8 cellular contexts compared by ENCODE assay signal in the genomic region with DNA sequence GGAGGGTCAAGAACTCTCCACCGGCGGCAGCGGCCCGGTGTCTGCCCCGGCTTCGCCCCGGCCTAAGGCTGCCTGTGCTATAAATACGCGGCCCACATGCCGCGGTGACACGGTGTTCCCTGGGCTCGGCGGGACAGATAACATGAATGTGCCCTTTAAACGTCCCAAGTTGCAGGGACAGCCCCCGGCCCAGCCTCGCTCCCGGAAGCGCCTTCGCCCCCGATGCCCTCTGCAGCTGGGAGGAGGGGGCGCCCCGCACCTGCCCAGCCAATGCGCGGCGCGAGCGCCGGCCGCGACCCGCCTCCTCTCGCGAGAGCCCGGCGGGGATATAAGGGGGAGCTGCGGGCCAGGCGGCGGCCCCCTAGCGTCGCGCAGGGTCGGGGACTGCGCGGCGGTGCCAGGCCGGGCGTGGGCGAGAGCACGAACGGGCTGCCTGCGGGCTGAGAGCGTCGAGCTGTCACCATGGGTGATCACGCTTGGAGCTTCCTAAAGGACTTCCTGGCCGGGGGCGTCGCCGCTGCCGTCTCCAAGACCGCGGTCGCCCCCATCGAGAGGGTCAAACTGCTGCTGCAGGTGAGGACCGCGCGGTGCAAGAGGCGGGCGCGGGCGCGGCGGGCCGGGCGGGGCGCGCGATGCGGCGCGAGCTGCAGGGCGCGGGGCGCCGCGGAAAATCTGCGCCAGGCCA. TPM values are rescaled to one million over a fixed set of nuclear protein-coding genes. Genes with fewer than 3 reads are reported as not detected.
DNase-seq lines count a peak whose midpoint lies in the region; ATAC-seq and TF ChIP-seq lines count a peak whose summit lies in the region.

A gene (plus strand): TSS at position 356 of the 685 bp plus-strand sequence. CDS start 107 bp downstream, at position 463.

- H3K36me3 ChIP-seq in BE2C = 0 out of 2 replicates have a peak, but pooled peaks cover 4% of the 10 kb centered on the region

- DNase-seq in BE2C = peak; percentile 95
- peak; percentile 88 for DNase-seq in NCI-H69 (lab: John Stamatoyannopoulos, UW)
- peak; percentile 66 to 83 for DNase-seq in activated CD8-positive, alpha-beta memory T cell treated with anti-CD3 and anti-CD28 coated beads for 1 hour (ENCODE audit: extremely low read depth in 1 of 2, low read depth in 1 of 2)
- DNase-seq in effector CD4-positive, alpha-beta T cell = peak; percentile 76
- DNase-seq in medulla oblongata (ENCODE audit: extremely low spot score) = peak; percentile 94
- DNase-seq in stimulated activated CD8-positive, alpha-beta memory T cell treated with anti-CD3 and anti-CD28 coated beads, Interleukin-12 subunit alpha, Interleukin-12 subunit beta, amount 100 ng/mL, for 24 hours (ENCODE audit: extremely low read depth) = peak; percentile 68

- peak within 1 kb of the TSS; percentile 75 for H3K4me3 ChIP-seq in BE2C (ENCODE audit: low read depth, low read length)

- peak; percentile 46; the same call in 1 of the 2 replicates for TF ChIP-seq CTCF in BE2C (IDR thresholded peaks at IDR 0.05; ENCODE audit: low read depth, low read length)

- H3K27me3 ChIP-seq in BE2C = no peaks in the 10 kb centered on the region

- H3K4me1 ChIP-seq in BE2C = no peaks in the 10 kb centered on the region

- no peaks in the 10 kb centered on the region for H3K9me3 ChIP-seq in BE2C

- peak; percentile 96 for ATAC-seq in GM19023 (IDR thresholded peaks at IDR 0.05; ENCODE audit: unreplicated experiment)
- ATAC-seq in HG03280 (IDR thresholded peaks at IDR 0.05; ENCODE audit: unreplicated experiment) = peak; percentile 93

RNA-seq across cellular contexts. Expression of the gene that starts here (rescaled TPM):
- polyA plus RNA-seq in BE2C (2012; ENCODE audit: insufficient read depth, insufficient read length, low read depth) = 83.0 TPM

Comparison
In these comparisons a context has a peak if more than half of its experiments do, and no peak if none do; other contexts are left out.
1. Peak in every context shown above with its lines: DNase-seq, ATAC-seq and H3K4me3 ChIP-seq.